ENCODE assay signal across 8 cellular contexts in genomic region chr3:112086857-112087524, GRCh38. TPM values are rescaled to one million over a fixed set of nuclear protein-coding genes. Genes with fewer than 3 reads are reported as not detected.
DNase-seq lines count a peak whose midpoint lies in the region; ATAC-seq and TF ChIP-seq lines count a peak whose summit lies in the region.

No MANE protein-coding gene starts in this region.

- no peaks in the 10 kb centered on the region for H3K4me1 ChIP-seq in ectodermal cell (ENCODE audit: control insufficient read depth, insufficient read depth, low read length)
- peaks cover 8 to 10% of the 10 kb centered on the region in 2 donors for H3K4me1 ChIP-seq in naive thymus-derived CD4-positive, alpha-beta T cell (ENCODE audit: control insufficient read depth in 2 of 2, insufficient read depth in 2 of 2, low read length in 2 of 2)

- peak overlapping the region; percentile 81 for H3K27ac Mint-ChIP-seq in CD4-positive, alpha-beta T cell
- H3K27ac Mint-ChIP-seq in naive thymus-derived CD4-positive, alpha-beta T cell: peak overlapping the region in 8 of 9 donors; percentile 21 to 89 (median 70)

- peak overlapping the region; percentile 50 for H3K4me3 ChIP-seq in ectodermal cell (ENCODE audit: insufficient read depth, low read depth, low read length)
- peak overlapping the region; percentile 64 for H3K4me3 ChIP-seq in naive thymus-derived CD4-positive, alpha-beta T cell (ENCODE audit: low read length)

- no peaks in the 10 kb centered on the region for H3K36me3 Mint-ChIP-seq in CD4-positive, alpha-beta T cell (ENCODE audit: low read depth)
- H3K36me3 Mint-ChIP-seq in naive thymus-derived CD4-positive, alpha-beta T cell: peaks cover 0 to 3% (median 0%) of the 10 kb centered on the region in 5 donors

- peak overlapping the region; percentile 85 for H3K4me3 Mint-ChIP-seq in CD4-positive, alpha-beta T cell
- H3K4me3 Mint-ChIP-seq in naive thymus-derived CD4-positive, alpha-beta T cell: peak overlapping the region; percentile 81 to 91 (median 86)

- no peak overlapping the region for H3K27ac ChIP-seq in CD4-positive, alpha-beta T cell (ENCODE audit: low read depth, low read length)
- no peak overlapping the region for H3K27ac ChIP-seq in ectodermal cell (ENCODE audit: insufficient read depth, low read depth, low read length, poor library complexity, severe bottlenecking)
- peak overlapping the region; percentile 50 for H3K27ac ChIP-seq in naive thymus-derived CD4-positive, alpha-beta T cell (ENCODE audit: low read depth, low read length)

- no peaks in the 10 kb centered on the region for H3K27me3 Mint-ChIP-seq in CD4-positive, alpha-beta T cell
- peaks cover 0 to 19% (median 3%) of the 10 kb centered on the region in 5 donors for H3K27me3 Mint-ChIP-seq in naive thymus-derived CD4-positive, alpha-beta T cell

- no peaks in the 10 kb centered on the region for H3K27me3 ChIP-seq in CD4-positive, alpha-beta T cell (ENCODE audit: control insufficient read depth, insufficient read depth, low read length)
- H3K27me3 ChIP-seq in ectodermal cell (ENCODE audit: control insufficient read depth, insufficient read depth, low read length, poor library complexity, severe bottlenecking): peaks cover 40% of the 10 kb centered on the region
- no peaks in the 10 kb centered on the region for H3K27me3 ChIP-seq in naive thymus-derived CD4-positive, alpha-beta T cell (ENCODE audit: control insufficient read depth in 2 of 2, insufficient read depth in 2 of 2, low read length in 2 of 2)

- H3K9me3 Mint-ChIP-seq in CD4-positive, alpha-beta T cell: no peaks in the 10 kb centered on the region
- no peaks in the 10 kb centered on the region for H3K9me3 Mint-ChIP-seq in naive thymus-derived CD4-positive, alpha-beta T cell

- no peaks in the 10 kb centered on the region for H3K9me3 ChIP-seq in CD4-positive, alpha-beta T cell (ENCODE audit: control insufficient read depth, low read length)
- no peaks in the 10 kb centered on the region for H3K9me3 ChIP-seq in ectodermal cell (ENCODE audit: control insufficient read depth, low read length)
- no peaks in the 10 kb centered on the region for H3K9me3 ChIP-seq in naive thymus-derived CD4-positive, alpha-beta T cell (ENCODE audit: control insufficient read depth in 2 of 3, low read length in 3 of 3)

- H3K36me3 ChIP-seq in ectodermal cell (ENCODE audit: control insufficient read depth, insufficient read depth, low read length): no peaks in the 10 kb centered on the region
- peaks cover 0 to 4% (median 0%) of the 10 kb centered on the region in 3 experiments for H3K36me3 ChIP-seq in naive thymus-derived CD4-positive, alpha-beta T cell (ENCODE audit: control insufficient read depth in 2 of 3, insufficient read depth in 3 of 3, low read length in 3 of 3)

- no peak for DNase-seq in CD4-positive, alpha-beta T cell
- DNase-seq in NCI-H146 treated with DMSO at 0.1 percent for 48 hours (lab: John Stamatoyannopoulos, UW; ENCODE audit: unreplicated experiment): peak; percentile 25
- DNase-seq in naive thymus-derived CD4-positive, alpha-beta T cell: peak in 1 of 9 donors; percentile 2

- 12 to 14% methylated on average over 14 of the region's 14 CpGs for WGBS in ectodermal cell, 2 experiments

- peaks cover 66% of the 10 kb centered on the region for H3K4me1 Mint-ChIP-seq in CD4-positive, alpha-beta T cell (ENCODE audit: low read depth)
- H3K4me1 Mint-ChIP-seq in naive thymus-derived CD4-positive, alpha-beta T cell: peaks cover 32 to 68% (median 48%) of the 10 kb centered on the region in 7 donors

- intact Hi-C loops in CD4-positive, alpha-beta T cell (cut with DNase I, micrococcal nuclease): loop anchor here (2.0 to 5.0 kb wide), 2 partner anchors 14 to 40 kb away; no protein-coding TSS in a partner anchor
- intact Hi-C loops in naive thymus-derived CD4-positive, alpha-beta T cell (cut with micrococcal nuclease): loop anchor here (1.0 to 10.0 kb wide), 7 partner anchors 15 to 1012 kb away; partner anchors contain the start of genes ABHD10 (in 1 of the 2) and NECTIN3 (in 1 of the 2)

- no peak for ATAC-seq in CD4-positive, alpha-beta T cell (ENCODE audit: poor library complexity)
- ATAC-seq in naive thymus-derived CD4-positive, alpha-beta T cell: no peak
- no peak for ATAC-seq in HG02642 (IDR thresholded peaks at IDR 0.05; ENCODE audit: poor library complexity, unreplicated experiment)
- ATAC-seq in HG03280 (IDR thresholded peaks at IDR 0.05; ENCODE audit: unreplicated experiment): no peak
- ATAC-seq in GM18520 (IDR thresholded peaks at IDR 0.05; ENCODE audit: unreplicated experiment): no peak
- no peak for ATAC-seq in GM18909 (IDR thresholded peaks at IDR 0.05; ENCODE audit: poor library complexity, unreplicated experiment)

- POLR2A ChIA-PET in CD4-positive, alpha-beta T cell (lab: Charles Lee): interaction anchor here (1.0 kb wide), 1 partner anchor 15 kb away, joined by 5 read pairs; no protein-coding TSS in a partner anchor
- POLR2A ChIA-PET in naive thymus-derived CD4-positive, alpha-beta T cell (lab: Charles Lee): interaction anchor here (1.5 kb wide), 1 partner anchor 15 kb away, joined by 5 read pairs; no protein-coding TSS in a partner anchor

- TF ChIP-seq CTCF in CD4-positive, alpha-beta T cell (IDR thresholded peaks at IDR 0.05): no peak

- CTCF ChIA-PET in CD4-positive, alpha-beta T cell (lab: Charles Lee): no interaction called here
- CTCF ChIA-PET in naive thymus-derived CD4-positive, alpha-beta T cell (lab: Charles Lee): no interaction called here

RNA-seq across cellular contexts. Expression of gene C3orf52, which starts 0.8 kb away (rescaled TPM):
- total RNA-seq in CD4-positive, alpha-beta T cell: 1 to 10 TPM; 1.6 to 2.7 TPM
- 8.0 TPM for polyA plus RNA-seq in ectodermal cell (2013, experiment 1 of 4)
- polyA plus RNA-seq in ectodermal cell (2013, experiment 2 of 4): 5.8 TPM
- 5.1 TPM for polyA plus RNA-seq in ectodermal cell (2013, experiment 3 of 4)
- polyA plus RNA-seq in ectodermal cell (2013, experiment 4 of 4): 4.5 TPM
- total RNA-seq in naive thymus-derived CD4-positive, alpha-beta T cell: 10 to 100 TPM in 1 of 5 experiments, 1 to 10 TPM in 4; 1.2 to 12.3 (median 1.9) TPM
- polyA plus RNA-seq in naive thymus-derived CD4-positive, alpha-beta T cell: 1 to 10 TPM; 1.3 to 2.1 TPM

RNA-seq across cellular contexts. Expression of gene GCSAM, which starts 46.1 kb away (rescaled TPM):
- 1 to 10 TPM; 6.5 to 6.8 TPM for total RNA-seq in CD4-positive, alpha-beta T cell
- not detected for polyA plus RNA-seq in ectodermal cell (2013, experiment 1 of 4)
- polyA plus RNA-seq in ectodermal cell (2013, experiment 2 of 4): not detected
- not detected for polyA plus RNA-seq in ectodermal cell (2013, experiment 3 of 4)
- not detected for polyA plus RNA-seq in ectodermal cell (2013, experiment 4 of 4)
- total RNA-seq in naive thymus-derived CD4-positive, alpha-beta T cell: 10 to 100 TPM in 4 of 5 experiments, 1 to 10 TPM in 1; 5.5 to 28.5 (median 18.5) TPM
- polyA plus RNA-seq in naive thymus-derived CD4-positive, alpha-beta T cell: 10 to 100 TPM; 27.7 to 38.8 TPM

RNA-seq across cellular contexts. Expression of gene TMPRSS7, which starts 52.5 kb away (rescaled TPM):
- total RNA-seq in CD4-positive, alpha-beta T cell: under 1 TPM in 1 of 2 experiments, not detected in 1; 0.14 TPM
- not detected for polyA plus RNA-seq in ectodermal cell (2013, experiment 1 of 4)
- polyA plus RNA-seq in ectodermal cell (2013, experiment 2 of 4): not detected
- not detected for polyA plus RNA-seq in ectodermal cell (2013, experiment 3 of 4)
- polyA plus RNA-seq in ectodermal cell (2013, experiment 4 of 4): 0.12 TPM
- total RNA-seq in naive thymus-derived CD4-positive, alpha-beta T cell: not detected
- under 1 TPM in 1 of 2 donors, not detected in 1; 0.09 TPM for polyA plus RNA-seq in naive thymus-derived CD4-positive, alpha-beta T cell
